In the genomic region with DNA sequence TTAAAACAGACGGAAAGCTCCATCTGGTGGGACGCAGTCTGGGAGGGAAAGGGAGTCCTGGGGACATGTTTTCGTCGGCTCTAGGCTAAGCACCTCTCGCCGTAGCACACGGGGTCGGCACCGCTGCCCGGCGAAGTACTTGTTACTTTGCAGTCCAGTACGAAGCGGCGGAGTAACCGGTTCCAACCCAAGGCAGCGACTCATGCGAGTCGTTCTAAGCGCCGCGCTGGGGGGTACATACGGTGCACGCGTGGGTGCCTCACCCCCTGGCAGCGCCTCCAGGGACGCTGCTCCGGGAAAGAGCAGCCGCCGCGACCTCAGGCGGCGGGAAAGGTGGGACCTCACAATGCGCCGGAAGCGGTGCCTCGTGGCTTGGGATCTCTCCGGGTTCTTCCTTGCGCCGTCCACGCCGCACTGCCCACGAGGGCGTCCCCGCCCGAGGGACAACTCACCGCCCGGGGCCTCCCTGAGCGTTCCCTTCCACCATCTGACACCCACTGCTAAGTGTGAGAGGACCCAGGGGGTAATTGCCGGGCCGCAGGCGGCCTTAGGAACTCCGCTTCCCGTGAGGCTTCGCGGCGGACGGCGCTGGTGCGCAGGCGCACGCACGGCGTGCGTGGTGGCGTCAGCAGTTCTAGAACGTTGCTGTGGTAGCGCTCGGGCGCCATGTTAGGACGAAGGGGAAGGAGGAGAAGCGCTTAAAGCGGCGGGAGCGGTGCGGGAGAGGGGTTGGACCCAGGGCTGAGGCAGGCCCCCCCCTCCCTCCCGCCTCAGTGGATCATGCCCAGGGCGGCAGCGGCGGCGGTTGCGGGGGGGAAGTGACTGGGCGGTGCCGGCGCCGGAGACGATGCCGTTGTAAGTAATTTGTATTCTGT, we compare ENCODE assay signal across 1 cellular context.
A peak's percentile ranks its signal among the peaks of the same experiment; 100 is the strongest.
TF ChIP-seq lines count a peak whose summit lies in the region.

A gene (plus strand): TSS at position 637 of the 875 bp plus-strand sequence. CDS start 211 bp downstream, at position 848.

TF ChIP-seq in K562, 482 proteins besides CTCF, POLR2A, EP300 and RAD21 (continued from another document and continues in another):
- TF ChIP-seq, protein P1, sequence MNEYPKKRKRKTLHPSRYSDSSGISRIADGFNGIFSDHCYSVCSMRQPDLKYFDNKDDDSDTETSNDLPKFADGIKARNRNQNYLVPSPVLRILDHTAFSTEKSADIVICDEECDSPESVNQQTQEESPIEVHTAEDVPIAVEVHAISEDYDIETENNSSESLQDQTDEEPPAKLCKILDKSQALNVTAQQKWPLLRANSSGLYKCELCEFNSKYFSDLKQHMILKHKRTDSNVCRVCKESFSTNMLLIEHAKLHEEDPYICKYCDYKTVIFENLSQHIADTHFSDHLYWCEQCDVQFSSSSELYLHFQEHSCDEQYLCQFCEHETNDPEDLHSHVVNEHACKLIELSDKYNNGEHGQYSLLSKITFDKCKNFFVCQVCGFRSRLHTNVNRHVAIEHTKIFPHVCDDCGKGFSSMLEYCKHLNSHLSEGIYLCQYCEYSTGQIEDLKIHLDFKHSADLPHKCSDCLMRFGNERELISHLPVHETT (CRISPR knock-in tag; conservative IDR thresholded peaks at IDR 0.05 in 1 of 2, IDR thresholded peaks at IDR 0.05 in 1 of 2): no peak
- TF ChIP-seq, protein P2, sequence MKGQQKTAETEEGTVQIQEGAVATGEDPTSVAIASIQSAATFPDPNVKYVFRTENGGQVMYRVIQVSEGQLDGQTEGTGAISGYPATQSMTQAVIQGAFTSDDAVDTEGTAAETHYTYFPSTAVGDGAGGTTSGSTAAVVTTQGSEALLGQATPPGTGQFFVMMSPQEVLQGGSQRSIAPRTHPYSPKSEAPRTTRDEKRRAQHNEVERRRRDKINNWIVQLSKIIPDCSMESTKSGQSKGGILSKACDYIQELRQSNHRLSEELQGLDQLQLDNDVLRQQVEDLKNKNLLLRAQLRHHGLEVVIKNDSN (CRISPR knock-in tag; IDR thresholded peaks at IDR 0.05): 0 out of 2 replicates have a peak, but pooled peaks have one; percentile 24
- TF ChIP-seq ZNF766 (CRISPR knock-in tag; conservative IDR thresholded peaks at IDR 0.05): no peak
- no peak for TF ChIP-seq STAT5A (IDR thresholded peaks at IDR 0.05; ENCODE audit: borderline replicate concordance, low read length)
- no peak for TF ChIP-seq PTRF (tag; IDR thresholded peaks at IDR 0.05)
- TF ChIP-seq TAF15 (IDR thresholded peaks at IDR 0.05; ENCODE audit: low read depth, low read length): no peak
- TF ChIP-seq JUN (IDR thresholded peaks at IDR 0.05; ENCODE audit: borderline replicate concordance, low read depth, low read length): no peak
- no peak for TF ChIP-seq JUN (CRISPR knock-in tag; IDR thresholded peaks at IDR 0.05; ENCODE audit: borderline replicate concordance)
- TF ChIP-seq, protein P3, sequence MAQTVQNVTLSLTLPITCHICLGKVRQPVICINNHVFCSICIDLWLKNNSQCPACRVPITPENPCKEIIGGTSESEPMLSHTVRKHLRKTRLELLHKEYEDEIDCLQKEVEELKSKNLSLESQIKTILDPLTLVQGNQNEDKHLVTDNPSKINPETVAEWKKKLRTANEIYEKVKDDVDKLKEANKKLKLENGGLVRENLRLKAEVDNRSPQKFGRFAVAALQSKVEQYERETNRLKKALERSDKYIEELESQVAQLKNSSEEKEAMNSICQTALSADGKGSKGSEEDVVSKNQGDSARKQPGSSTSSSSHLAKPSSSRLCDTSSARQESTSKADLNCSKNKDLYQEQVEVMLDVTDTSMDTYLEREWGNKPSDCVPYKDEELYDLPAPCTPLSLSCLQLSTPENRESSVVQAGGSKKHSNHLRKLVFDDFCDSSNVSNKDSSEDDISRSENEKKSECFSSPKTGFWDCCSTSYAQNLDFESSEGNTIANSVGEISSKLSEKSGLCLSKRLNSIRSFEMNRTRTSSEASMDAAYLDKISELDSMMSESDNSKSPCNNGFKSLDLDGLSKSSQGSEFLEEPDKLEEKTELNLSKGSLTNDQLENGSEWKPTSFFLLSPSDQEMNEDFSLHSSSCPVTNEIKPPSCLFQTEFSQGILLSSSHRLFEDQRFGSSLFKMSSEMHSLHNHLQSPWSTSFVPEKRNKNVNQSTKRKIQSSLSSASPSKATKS (CRISPR knock-in tag; IDR thresholded peaks at IDR 0.05): no peak
- no peak for TF ChIP-seq IRF2 (CRISPR knock-in tag; IDR thresholded peaks at IDR 0.05)
- TF ChIP-seq, protein P4, sequence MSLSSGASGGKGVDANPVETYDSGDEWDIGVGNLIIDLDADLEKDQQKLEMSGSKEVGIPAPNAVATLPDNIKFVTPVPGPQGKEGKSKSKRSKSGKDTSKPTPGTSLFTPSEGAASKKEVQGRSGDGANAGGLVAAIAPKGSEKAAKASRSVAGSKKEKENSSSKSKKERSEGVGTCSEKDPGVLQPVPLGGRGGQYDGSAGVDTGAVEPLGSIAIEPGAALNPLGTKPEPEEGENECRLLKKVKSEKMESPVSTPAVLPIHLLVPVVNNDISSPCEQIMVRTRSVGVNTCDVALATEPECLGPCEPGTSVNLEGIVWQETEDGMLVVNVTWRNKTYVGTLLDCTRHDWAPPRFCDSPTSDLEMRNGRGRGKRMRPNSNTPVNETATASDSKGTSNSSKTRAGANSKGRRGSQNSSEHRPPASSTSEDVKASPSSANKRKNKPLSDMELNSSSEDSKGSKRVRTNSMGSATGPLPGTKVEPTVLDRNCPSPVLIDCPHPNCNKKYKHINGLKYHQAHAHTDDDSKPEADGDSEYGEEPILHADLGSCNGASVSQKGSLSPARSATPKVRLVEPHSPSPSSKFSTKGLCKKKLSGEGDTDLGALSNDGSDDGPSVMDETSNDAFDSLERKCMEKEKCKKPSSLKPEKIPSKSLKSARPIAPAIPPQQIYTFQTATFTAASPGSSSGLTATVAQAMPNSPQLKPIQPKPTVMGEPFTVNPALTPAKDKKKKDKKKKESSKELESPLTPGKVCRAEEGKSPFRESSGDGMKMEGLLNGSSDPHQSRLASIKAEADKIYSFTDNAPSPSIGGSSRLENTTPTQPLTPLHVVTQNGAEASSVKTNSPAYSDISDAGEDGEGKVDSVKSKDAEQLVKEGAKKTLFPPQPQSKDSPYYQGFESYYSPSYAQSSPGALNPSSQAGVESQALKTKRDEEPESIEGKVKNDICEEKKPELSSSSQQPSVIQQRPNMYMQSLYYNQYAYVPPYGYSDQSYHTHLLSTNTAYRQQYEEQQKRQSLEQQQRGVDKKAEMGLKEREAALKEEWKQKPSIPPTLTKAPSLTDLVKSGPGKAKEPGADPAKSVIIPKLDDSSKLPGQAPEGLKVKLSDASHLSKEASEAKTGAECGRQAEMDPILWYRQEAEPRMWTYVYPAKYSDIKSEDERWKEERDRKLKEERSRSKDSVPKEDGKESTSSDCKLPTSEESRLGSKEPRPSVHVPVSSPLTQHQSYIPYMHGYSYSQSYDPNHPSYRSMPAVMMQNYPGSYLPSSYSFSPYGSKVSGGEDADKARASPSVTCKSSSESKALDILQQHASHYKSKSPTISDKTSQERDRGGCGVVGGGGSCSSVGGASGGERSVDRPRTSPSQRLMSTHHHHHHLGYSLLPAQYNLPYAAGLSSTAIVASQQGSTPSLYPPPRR (CRISPR knock-in tag; IDR thresholded peaks at IDR 0.05; ENCODE audit: borderline replicate concordance): no peak
- TF ChIP-seq BRF1 (IDR thresholded peaks at IDR 0.05; ENCODE audit: borderline replicate concordance, extremely low read depth, insufficient read length): no peak
- no peak for TF ChIP-seq ZNF707 (CRISPR knock-in tag; conservative IDR thresholded peaks at IDR 0.05)
- no peak for TF ChIP-seq STAT5B (CRISPR knock-in tag; IDR thresholded peaks at IDR 0.05)
- TF ChIP-seq, protein P5, sequence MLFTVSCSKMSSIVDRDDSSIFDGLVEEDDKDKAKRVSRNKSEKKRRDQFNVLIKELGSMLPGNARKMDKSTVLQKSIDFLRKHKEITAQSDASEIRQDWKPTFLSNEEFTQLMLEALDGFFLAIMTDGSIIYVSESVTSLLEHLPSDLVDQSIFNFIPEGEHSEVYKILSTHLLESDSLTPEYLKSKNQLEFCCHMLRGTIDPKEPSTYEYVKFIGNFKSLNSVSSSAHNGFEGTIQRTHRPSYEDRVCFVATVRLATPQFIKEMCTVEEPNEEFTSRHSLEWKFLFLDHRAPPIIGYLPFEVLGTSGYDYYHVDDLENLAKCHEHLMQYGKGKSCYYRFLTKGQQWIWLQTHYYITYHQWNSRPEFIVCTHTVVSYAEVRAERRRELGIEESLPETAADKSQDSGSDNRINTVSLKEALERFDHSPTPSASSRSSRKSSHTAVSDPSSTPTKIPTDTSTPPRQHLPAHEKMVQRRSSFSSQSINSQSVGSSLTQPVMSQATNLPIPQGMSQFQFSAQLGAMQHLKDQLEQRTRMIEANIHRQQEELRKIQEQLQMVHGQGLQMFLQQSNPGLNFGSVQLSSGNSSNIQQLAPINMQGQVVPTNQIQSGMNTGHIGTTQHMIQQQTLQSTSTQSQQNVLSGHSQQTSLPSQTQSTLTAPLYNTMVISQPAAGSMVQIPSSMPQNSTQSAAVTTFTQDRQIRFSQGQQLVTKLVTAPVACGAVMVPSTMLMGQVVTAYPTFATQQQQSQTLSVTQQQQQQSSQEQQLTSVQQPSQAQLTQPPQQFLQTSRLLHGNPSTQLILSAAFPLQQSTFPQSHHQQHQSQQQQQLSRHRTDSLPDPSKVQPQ (CRISPR knock-in tag; IDR thresholded peaks at IDR 0.05; ENCODE audit: borderline replicate concordance): no peak
- TF ChIP-seq, protein P6, sequence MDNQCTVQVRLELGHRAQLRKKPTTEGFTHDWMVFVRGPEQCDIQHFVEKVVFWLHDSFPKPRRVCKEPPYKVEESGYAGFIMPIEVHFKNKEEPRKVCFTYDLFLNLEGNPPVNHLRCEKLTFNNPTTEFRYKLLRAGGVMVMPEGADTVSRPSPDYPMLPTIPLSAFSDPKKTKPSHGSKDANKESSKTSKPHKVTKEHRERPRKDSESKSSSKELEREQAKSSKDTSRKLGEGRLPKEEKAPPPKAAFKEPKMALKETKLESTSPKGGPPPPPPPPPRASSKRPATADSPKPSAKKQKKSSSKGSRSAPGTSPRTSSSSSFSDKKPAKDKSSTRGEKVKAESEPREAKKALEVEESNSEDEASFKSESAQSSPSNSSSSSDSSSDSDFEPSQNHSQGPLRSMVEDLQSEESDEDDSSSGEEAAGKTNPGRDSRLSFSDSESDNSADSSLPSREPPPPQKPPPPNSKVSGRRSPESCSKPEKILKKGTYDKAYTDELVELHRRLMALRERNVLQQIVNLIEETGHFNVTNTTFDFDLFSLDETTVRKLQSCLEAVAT (IDR thresholded peaks at IDR 0.05): no peak
- no peak for TF ChIP-seq CBX5 (IDR thresholded peaks at IDR 0.05; ENCODE audit: borderline replicate concordance, low read depth)
- TF ChIP-seq SMAD3 (CRISPR knock-in tag; conservative IDR thresholded peaks at IDR 0.05): no peak
- TF ChIP-seq, protein P7, sequence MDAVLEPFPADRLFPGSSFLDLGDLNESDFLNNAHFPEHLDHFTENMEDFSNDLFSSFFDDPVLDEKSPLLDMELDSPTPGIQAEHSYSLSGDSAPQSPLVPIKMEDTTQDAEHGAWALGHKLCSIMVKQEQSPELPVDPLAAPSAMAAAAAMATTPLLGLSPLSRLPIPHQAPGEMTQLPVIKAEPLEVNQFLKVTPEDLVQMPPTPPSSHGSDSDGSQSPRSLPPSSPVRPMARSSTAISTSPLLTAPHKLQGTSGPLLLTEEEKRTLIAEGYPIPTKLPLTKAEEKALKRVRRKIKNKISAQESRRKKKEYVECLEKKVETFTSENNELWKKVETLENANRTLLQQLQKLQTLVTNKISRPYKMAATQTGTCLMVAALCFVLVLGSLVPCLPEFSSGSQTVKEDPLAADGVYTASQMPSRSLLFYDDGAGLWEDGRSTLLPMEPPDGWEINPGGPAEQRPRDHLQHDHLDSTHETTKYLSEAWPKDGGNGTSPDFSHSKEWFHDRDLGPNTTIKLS (IDR thresholded peaks at IDR 0.05; ENCODE audit: borderline replicate concordance, low read depth): peak; percentile 86
- TF ChIP-seq DPF2 (IDR thresholded peaks at IDR 0.05): no peak
- no peak for TF ChIP-seq ZNF174 (CRISPR knock-in tag; IDR thresholded peaks at IDR 0.05)
- no peak for TF ChIP-seq ZNF644 (tag; IDR thresholded peaks at IDR 0.05; ENCODE audit: low read depth)
- no peak for TF ChIP-seq ZNF263 (CRISPR knock-in tag; IDR thresholded peaks at IDR 0.05; ENCODE audit: borderline replicate concordance)
- no peak for TF ChIP-seq ZFPM2 (CRISPR knock-in tag; IDR thresholded peaks at IDR 0.05)
- peak; percentile 29; the same call in 1 of the 2 replicates for TF ChIP-seq NFIC (IDR thresholded peaks at IDR 0.05)
- TF ChIP-seq ZKSCAN1 (IDR thresholded peaks at IDR 0.05; ENCODE audit: low read depth, low read length): peak; percentile 31; the same call in 1 of the 2 replicates
- TF ChIP-seq, protein P8, sequence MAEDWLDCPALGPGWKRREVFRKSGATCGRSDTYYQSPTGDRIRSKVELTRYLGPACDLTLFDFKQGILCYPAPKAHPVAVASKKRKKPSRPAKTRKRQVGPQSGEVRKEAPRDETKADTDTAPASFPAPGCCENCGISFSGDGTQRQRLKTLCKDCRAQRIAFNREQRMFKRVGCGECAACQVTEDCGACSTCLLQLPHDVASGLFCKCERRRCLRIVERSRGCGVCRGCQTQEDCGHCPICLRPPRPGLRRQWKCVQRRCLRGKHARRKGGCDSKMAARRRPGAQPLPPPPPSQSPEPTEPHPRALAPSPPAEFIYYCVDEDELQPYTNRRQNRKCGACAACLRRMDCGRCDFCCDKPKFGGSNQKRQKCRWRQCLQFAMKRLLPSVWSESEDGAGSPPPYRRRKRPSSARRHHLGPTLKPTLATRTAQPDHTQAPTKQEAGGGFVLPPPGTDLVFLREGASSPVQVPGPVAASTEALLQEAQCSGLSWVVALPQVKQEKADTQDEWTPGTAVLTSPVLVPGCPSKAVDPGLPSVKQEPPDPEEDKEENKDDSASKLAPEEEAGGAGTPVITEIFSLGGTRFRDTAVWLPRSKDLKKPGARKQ (CRISPR knock-in tag; IDR thresholded peaks at IDR 0.05): no peak
- TF ChIP-seq FOXP1 (CRISPR knock-in tag; IDR thresholded peaks at IDR 0.05): 0 out of 2 replicates have a peak, but pooled peaks have one; percentile 37
- TF ChIP-seq ATF7 (IDR thresholded peaks at IDR 0.05): peak; percentile 59; the same call in 1 of the 2 replicates
- peak; percentile 92 for TF ChIP-seq CREM (IDR thresholded peaks at IDR 0.05; ENCODE audit: low read depth)
- no peak for TF ChIP-seq BRD4 (IDR thresholded peaks at IDR 0.05)
- TF ChIP-seq ZFP30 (CRISPR knock-in tag; IDR thresholded peaks at IDR 0.05; ENCODE audit: borderline replicate concordance): no peak
- no peak for TF ChIP-seq ZSCAN29 (IDR thresholded peaks at IDR 0.05)
- TF ChIP-seq KLF1 (tag; IDR thresholded peaks at IDR 0.05): no peak
- no peak for TF ChIP-seq FUS (optimal IDR thresholded peaks at IDR 0.05; ENCODE audit: low read depth, low read length)
- TF ChIP-seq ELF4 (CRISPR knock-in tag; IDR thresholded peaks at IDR 0.05): no peak
- peak; percentile 52; the same call in 1 of the 2 replicates for TF ChIP-seq SIN3B (IDR thresholded peaks at IDR 0.05; ENCODE audit: low read depth)
- TF ChIP-seq PCBP1 (IDR thresholded peaks at IDR 0.05; ENCODE audit: low read depth, low read length, poor library complexity, severe bottlenecking): no peak
- TF ChIP-seq, protein P9, sequence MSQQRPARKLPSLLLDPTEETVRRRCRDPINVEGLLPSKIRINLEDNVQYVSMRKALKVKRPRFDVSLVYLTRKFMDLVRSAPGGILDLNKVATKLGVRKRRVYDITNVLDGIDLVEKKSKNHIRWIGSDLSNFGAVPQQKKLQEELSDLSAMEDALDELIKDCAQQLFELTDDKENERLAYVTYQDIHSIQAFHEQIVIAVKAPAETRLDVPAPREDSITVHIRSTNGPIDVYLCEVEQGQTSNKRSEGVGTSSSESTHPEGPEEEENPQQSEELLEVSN (IDR thresholded peaks at IDR 0.05; ENCODE audit: borderline replicate concordance in 1 of 2, extremely low read depth in 1 of 2, insufficient read depth in 1 of 2, insufficient read length in 1 of 2, low read depth in 1 of 2, low read length in 1 of 2, poor library complexity in 1 of 2, severe bottlenecking in 1 of 2): peak; percentile 92 to 93
- TF ChIP-seq NONO (IDR thresholded peaks at IDR 0.05; ENCODE audit: low read depth in 2 of 2, low read length in 1 of 2): peak in 1 of 2 experiments; percentile 64; a peak in 2 of 4 replicates
